In the genomic region with DNA sequence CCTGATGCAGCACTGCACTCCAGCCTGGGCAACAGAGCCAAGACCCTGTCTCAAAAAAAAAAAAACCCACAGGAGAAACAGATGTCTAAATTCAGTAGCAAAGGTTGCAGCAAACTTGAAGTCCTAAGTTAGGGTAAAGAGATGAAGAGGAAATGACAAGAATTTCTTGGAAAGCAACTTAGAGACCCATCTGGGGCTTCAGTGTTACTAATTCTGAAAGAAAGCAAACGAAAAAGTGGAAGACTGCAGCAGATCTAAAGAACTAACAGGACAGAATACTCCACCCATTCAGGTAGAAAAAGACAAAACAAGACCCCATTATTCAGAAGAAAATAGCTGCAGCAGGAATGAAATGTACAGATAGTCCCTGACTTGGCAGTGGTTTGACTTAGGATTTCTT, we compare ENCODE assay signal across 16 cellular contexts. TPM values are rescaled to one million over a fixed set of nuclear protein-coding genes. Genes with fewer than 3 reads are reported as not detected.
DNase-seq lines count a peak whose midpoint lies in the region; ATAC-seq and TF ChIP-seq lines count a peak whose summit lies in the region.
"Had no signal": no experiment of that assay in that cellular context is flagged by ENCODE, and none has a peak within 500 bp of the region (broad histone marks: within the 10 kb centered on the region; RNA-seq: fewer than 3 reads in every experiment).

No MANE protein-coding gene starts in this region.

- H3K36me3 Mint-ChIP-seq in activated naive CD4-positive, alpha-beta T cell treated with anti-CD3 and anti-CD28 coated beads, Interleukin-2, amount 10 ng/mL, durations not matched to agents 7 days and 5 days: peaks cover 86% of the 10 kb centered on the region
- peaks cover 41 to 62% of the 10 kb centered on the region in 2 donors for H3K36me3 Mint-ChIP-seq in activated naive CD4-positive, alpha-beta T cell treated with anti-CD3 and anti-CD28 coated beads, Interleukin-2, amount 50 U/mL, for 72 hours
- peaks cover 20 to 28% of the 10 kb centered on the region in 2 donors for H3K36me3 Mint-ChIP-seq in naive B cell

- TF ChIP-seq CTCF in ascending aorta (IDR thresholded peaks at IDR 0.05): no peak

- H3K4me1 Mint-ChIP-seq in activated naive CD4-positive, alpha-beta T cell treated with anti-CD3 and anti-CD28 coated beads, Interleukin-2, amount 10 ng/mL, durations not matched to agents 7 days and 5 days: peaks cover 46% of the 10 kb centered on the region
- peaks cover 12 to 36% (median 14%) of the 10 kb centered on the region in 3 donors for H3K4me1 Mint-ChIP-seq in naive B cell

- H3K27ac Mint-ChIP-seq in activated naive CD4-positive, alpha-beta T cell treated with anti-CD3 and anti-CD28 coated beads, Interleukin-2, amount 10 ng/mL, durations not matched to agents 7 days and 5 days: peak overlapping the region; percentile 76
- H3K27ac Mint-ChIP-seq in activated naive CD4-positive, alpha-beta T cell treated with anti-CD3 and anti-CD28 coated beads, Interleukin-2, amount 50 U/mL, for 72 hours: peak overlapping the region; percentile 74 to 82
- H3K27ac Mint-ChIP-seq in naive B cell: peak overlapping the region in 5 of 6 donors; percentile 62 to 96 (median 84)

- H3K4me3 Mint-ChIP-seq in activated naive CD4-positive, alpha-beta T cell treated with anti-CD3 and anti-CD28 coated beads, Interleukin-2, amount 10 ng/mL, durations not matched to agents 7 days and 5 days: no peak overlapping the region
- H3K4me3 Mint-ChIP-seq in naive B cell: no peak overlapping the region

- peaks cover 0 to 12% of the 10 kb centered on the region in 2 donors for H3K9me3 ChIP-seq in ascending aorta

- intact Hi-C loops in ascending aorta (cut with DNase I): no loop called here

- CTCF ChIA-PET in activated naive CD4-positive, alpha-beta T cell treated with anti-CD3 and anti-CD28 coated beads, Interleukin-2, amount 10 ng/mL, durations not matched to agents 7 days and 5 days (lab: Charles Lee): no interaction called here

- ATAC-seq in activated naive CD4-positive, alpha-beta T cell treated with anti-CD3 and anti-CD28 coated beads, Interleukin-2, amount 50 U/mL, for 72 hours: peak; percentile 58 to 80
- no peak for ATAC-seq in naive B cell (ENCODE audit: low read depth in 2 of 2)
- ATAC-seq in HG03469 (IDR thresholded peaks at IDR 0.05; ENCODE audit: unreplicated experiment): no peak
- ATAC-seq: esophagus mucosa, left colon, Panc1 had no signal

- H3K4me3 ChIP-seq in ascending aorta: no peak overlapping the region
- H3K4me3 ChIP-seq: SK-N-MC had no signal

- no peaks in the 10 kb centered on the region for H3K27me3 ChIP-seq in ascending aorta
- H3K27me3 ChIP-seq: brain microvascular endothelial cell had no signal

- no peaks in the 10 kb centered on the region for H3K27me3 Mint-ChIP-seq in activated naive CD4-positive, alpha-beta T cell treated with anti-CD3 and anti-CD28 coated beads, Interleukin-2, amount 10 ng/mL, durations not matched to agents 7 days and 5 days
- no peaks in the 10 kb centered on the region for H3K27me3 Mint-ChIP-seq in naive B cell

- DNase-seq in activated naive CD4-positive, alpha-beta T cell treated with anti-CD3 and anti-CD28 coated beads, Interleukin-2, amount 10 ng/mL, durations not matched to agents 7 days and 5 days: no peak
- no peak for DNase-seq in activated naive CD4-positive, alpha-beta T cell (lab: John Stamatoyannopoulos, UW)
- DNase-seq in activated naive CD4-positive, alpha-beta T cell treated with anti-CD3 and anti-CD28 coated beads, Interleukin-2, amount 50 U/mL, for 72 hours (ENCODE audit: low spot score in 2 of 2): no peak
- no peak for DNase-seq in naive B cell
- DNase-seq in NCI-H2029 (lab: John Stamatoyannopoulos, UW): no peak
- no peak for DNase-seq in ascending aorta (ENCODE audit: low spot score in 2 of 2)
- DNase-seq in 8988T: no peak
- DNase-seq: activated CD4-positive, alpha-beta T cell treated with anti-CD3 and anti-CD28 coated beads, Interleukin-2, amount 50 U/mL, for 48 hours; brain microvascular endothelial cell; GOT3; left colon; NCI-H1436 had no signal

- peaks cover 44% of the 10 kb centered on the region for H3K9me3 Mint-ChIP-seq in activated naive CD4-positive, alpha-beta T cell treated with anti-CD3 and anti-CD28 coated beads, Interleukin-2, amount 10 ng/mL, durations not matched to agents 7 days and 5 days
- peaks cover 7 to 18% of the 10 kb centered on the region in 2 donors for H3K9me3 Mint-ChIP-seq in activated naive CD4-positive, alpha-beta T cell treated with anti-CD3 and anti-CD28 coated beads, Interleukin-2, amount 50 U/mL, for 72 hours
- peaks cover 0 to 1% (median 0%) of the 10 kb centered on the region in 7 donors for H3K9me3 Mint-ChIP-seq in naive B cell

- no peaks in the 10 kb centered on the region for H3K4me1 ChIP-seq in ascending aorta

- H3K36me3 ChIP-seq in ascending aorta: peaks cover 3 to 60% of the 10 kb centered on the region in 2 donors
- H3K36me3 ChIP-seq: brain microvascular endothelial cell had no signal

- no peak overlapping the region for H3K27ac ChIP-seq in ascending aorta
- H3K27ac ChIP-seq: brain microvascular endothelial cell, SK-N-MC had no signal

RNA-seq across cellular contexts. Expression of gene RESF1, which starts 31.9 kb away (rescaled TPM):
- 10 to 100 TPM; 58.1 to 86.0 TPM for total RNA-seq in activated naive CD4-positive, alpha-beta T cell treated with anti-CD3 and anti-CD28 coated beads, Interleukin-2, amount 50 U/mL, for 72 hours
- polyA plus RNA-seq in naive B cell (ENCODE audit: low read depth in 6 of 6): 100 to 1,000 TPM in 4 of 6 donors, 10 to 100 TPM in 2; 38.6 to 242 (median 117) TPM
- total RNA-seq in ascending aorta: 26.0 TPM

Comparison
In these comparisons a context has a peak if more than half of its experiments do, and no peak if none do; other contexts are left out.
1. ATAC-seq: peak in activated naive CD4-positive, alpha-beta T cell treated with anti-CD3 and anti-CD28 coated beads, Interleukin-2, amount 50 U/mL, for 72 hours (2 of 2); none in naive B cell (0 of 2) and HG03469 (single experiment).
2. Peak in every context shown above with its lines, with median percentiles within 50 percentile points of each other: H3K27ac Mint-ChIP-seq.